1 cellular context compared by ENCODE assay signal in the genomic region with DNA sequence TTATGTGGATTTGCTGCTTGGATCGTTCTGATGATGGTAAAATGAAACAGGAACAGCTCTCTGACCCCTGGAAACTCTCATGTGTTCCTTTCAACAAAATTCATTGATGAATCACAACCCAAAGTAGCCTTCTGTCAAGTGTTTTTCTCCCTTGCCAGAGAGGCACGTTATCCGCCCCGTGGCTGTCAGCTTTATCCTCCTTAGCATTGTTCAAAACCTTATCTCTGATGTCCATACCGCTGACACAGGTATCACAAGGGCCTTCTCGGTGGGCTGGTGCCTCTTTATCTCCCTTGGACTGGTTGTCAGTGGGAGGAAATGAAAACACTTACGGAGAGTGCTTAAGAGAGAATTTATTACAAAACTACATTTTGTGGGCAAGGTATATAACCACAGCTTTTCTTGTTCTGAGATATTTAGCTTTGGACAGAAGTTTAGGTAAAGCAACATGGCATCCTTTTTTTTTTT.
A peak's percentile ranks its signal among the peaks of the same experiment; 100 is the strongest.
TF ChIP-seq lines count a peak whose summit lies in the region.

No MANE protein-coding gene starts in this region.

TF ChIP-seq in K562, 482 proteins besides CTCF, POLR2A, EP300 and RAD21 (continued from another document and continues in another):
- TF ChIP-seq IRF9 (tag; IDR thresholded peaks at IDR 0.05): no peak
- no peak for TF ChIP-seq ZNF347 (CRISPR knock-in tag; IDR thresholded peaks at IDR 0.05; ENCODE audit: low read depth)
- no peak for TF ChIP-seq RBFOX2 (IDR thresholded peaks at IDR 0.05; ENCODE audit: low read depth, low read length)
- TF ChIP-seq NONO (IDR thresholded peaks at IDR 0.05; ENCODE audit: low read depth in 2 of 2, low read length in 1 of 2): no peak
- no peak; the same call in 1 of the 2 replicates for TF ChIP-seq MYBL2 (IDR thresholded peaks at IDR 0.05; ENCODE audit: low read depth)
- TF ChIP-seq MYBL2 (CRISPR knock-in tag; IDR thresholded peaks at IDR 0.05; ENCODE audit: borderline replicate concordance): no peak
- 0 out of 2 replicates have a peak, but pooled peaks have one; percentile 21 for TF ChIP-seq C11orf30 (IDR thresholded peaks at IDR 0.05; ENCODE audit: low read depth)
- TF ChIP-seq ZBTB12 (CRISPR knock-in tag; IDR thresholded peaks at IDR 0.05): peak; percentile 59
- peak; percentile 36; the same call in 1 of the 2 replicates for TF ChIP-seq NFE2 (IDR thresholded peaks at IDR 0.05; ENCODE audit: low read depth)
- TF ChIP-seq, protein P1, sequence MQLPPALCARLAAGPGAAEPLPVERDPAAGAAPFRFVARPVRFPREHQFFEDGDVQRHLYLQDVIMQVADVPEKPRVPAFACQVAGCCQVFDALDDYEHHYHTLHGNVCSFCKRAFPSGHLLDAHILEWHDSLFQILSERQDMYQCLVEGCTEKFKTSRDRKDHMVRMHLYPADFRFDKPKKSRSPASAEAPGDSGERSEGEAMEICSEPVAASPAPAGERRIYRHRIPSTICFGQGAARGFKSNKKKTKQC (CRISPR knock-in tag; IDR thresholded peaks at IDR 0.05): no peak
- no peak for TF ChIP-seq SAP30 (IDR thresholded peaks at IDR 0.05; ENCODE audit: borderline replicate concordance, insufficient read depth, low read depth, low read length, poor library complexity, severe bottlenecking)
- TF ChIP-seq POLR2AphosphoS5 (IDR thresholded peaks at IDR 0.05; ENCODE audit: control insufficient read depth, insufficient read depth, low read depth, low read length): peak; percentile 96
- no peak for TF ChIP-seq ZNF324 (CRISPR knock-in tag; IDR thresholded peaks at IDR 0.05)
- TF ChIP-seq STAT5B (CRISPR knock-in tag; IDR thresholded peaks at IDR 0.05): no peak
- TF ChIP-seq ZEB2 (IDR thresholded peaks at IDR 0.05): peak; percentile 97
- TF ChIP-seq ERF (CRISPR knock-in tag; IDR thresholded peaks at IDR 0.05): no peak
- TF ChIP-seq HIVEP1 (CRISPR knock-in tag; IDR thresholded peaks at IDR 0.05): no peak
- no peak for TF ChIP-seq ZHX1 (conservative IDR thresholded peaks at IDR 0.05; ENCODE audit: low read length)
- TF ChIP-seq ZZZ3 (IDR thresholded peaks at IDR 0.05): no peak
- TF ChIP-seq ZNF561 (CRISPR knock-in tag; conservative IDR thresholded peaks at IDR 0.05): no peak
- TF ChIP-seq ZNF12 (CRISPR knock-in tag; IDR thresholded peaks at IDR 0.05): no peak
- TF ChIP-seq MCM5 (IDR thresholded peaks at IDR 0.05; ENCODE audit: low read depth): no peak
- TF ChIP-seq GTF2E2 (tag; IDR thresholded peaks at IDR 0.05): no peak
- TF ChIP-seq LARP7 (IDR thresholded peaks at IDR 0.05): no peak
- peak in 1 of 2 experiments; percentile 43; a peak in 2 of 4 replicates for TF ChIP-seq FOXA3 (CRISPR knock-in tag; conservative IDR thresholded peaks at IDR 0.05 in 1 of 2, IDR thresholded peaks at IDR 0.05 in 1 of 2)
- TF ChIP-seq FOSL1 (tag; conservative IDR thresholded peaks at IDR 0.05): peak; percentile 88
- no peak for TF ChIP-seq MCM2 (IDR thresholded peaks at IDR 0.05; ENCODE audit: low read depth)
- TF ChIP-seq ZNF717 (CRISPR knock-in tag; IDR thresholded peaks at IDR 0.05): no peak
- no peak; the same call in 1 of the 2 replicates for TF ChIP-seq KAT7 (CRISPR knock-in tag; IDR thresholded peaks at IDR 0.05; ENCODE audit: borderline replicate concordance)
- no peak for TF ChIP-seq NR1H2 (CRISPR knock-in tag; IDR thresholded peaks at IDR 0.05)
- no peak for TF ChIP-seq ZNF655 (CRISPR knock-in tag; IDR thresholded peaks at IDR 0.05)
- TF ChIP-seq E2F5 (CRISPR knock-in tag; IDR thresholded peaks at IDR 0.05): no peak
- TF ChIP-seq ZBTB8A (IDR thresholded peaks at IDR 0.05; ENCODE audit: partially characterized antibody): no peak
- TF ChIP-seq DIDO1 (tag; IDR thresholded peaks at IDR 0.05; ENCODE audit: low read depth): no peak
- TF ChIP-seq CREB3 (tag; conservative IDR thresholded peaks at IDR 0.05; ENCODE audit: low read depth): 0 out of 2 replicates have a peak, but pooled peaks have one; percentile 35
- TF ChIP-seq, protein P2, sequence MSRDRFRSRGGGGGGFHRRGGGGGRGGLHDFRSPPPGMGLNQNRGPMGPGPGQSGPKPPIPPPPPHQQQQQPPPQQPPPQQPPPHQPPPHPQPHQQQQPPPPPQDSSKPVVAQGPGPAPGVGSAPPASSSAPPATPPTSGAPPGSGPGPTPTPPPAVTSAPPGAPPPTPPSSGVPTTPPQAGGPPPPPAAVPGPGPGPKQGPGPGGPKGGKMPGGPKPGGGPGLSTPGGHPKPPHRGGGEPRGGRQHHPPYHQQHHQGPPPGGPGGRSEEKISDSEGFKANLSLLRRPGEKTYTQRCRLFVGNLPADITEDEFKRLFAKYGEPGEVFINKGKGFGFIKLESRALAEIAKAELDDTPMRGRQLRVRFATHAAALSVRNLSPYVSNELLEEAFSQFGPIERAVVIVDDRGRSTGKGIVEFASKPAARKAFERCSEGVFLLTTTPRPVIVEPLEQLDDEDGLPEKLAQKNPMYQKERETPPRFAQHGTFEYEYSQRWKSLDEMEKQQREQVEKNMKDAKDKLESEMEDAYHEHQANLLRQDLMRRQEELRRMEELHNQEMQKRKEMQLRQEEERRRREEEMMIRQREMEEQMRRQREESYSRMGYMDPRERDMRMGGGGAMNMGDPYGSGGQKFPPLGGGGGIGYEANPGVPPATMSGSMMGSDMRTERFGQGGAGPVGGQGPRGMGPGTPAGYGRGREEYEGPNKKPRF (IDR thresholded peaks at IDR 0.05; ENCODE audit: low read depth, low read length): no peak
- TF ChIP-seq ZNF277 (CRISPR knock-in tag; IDR thresholded peaks at IDR 0.05; ENCODE audit: borderline replicate concordance): no peak
- TF ChIP-seq, protein P3, sequence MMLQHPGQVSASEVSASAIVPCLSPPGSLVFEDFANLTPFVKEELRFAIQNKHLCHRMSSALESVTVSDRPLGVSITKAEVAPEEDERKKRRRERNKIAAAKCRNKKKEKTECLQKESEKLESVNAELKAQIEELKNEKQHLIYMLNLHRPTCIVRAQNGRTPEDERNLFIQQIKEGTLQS (IDR thresholded peaks at IDR 0.05): peak; percentile 59; the same call in 1 of the 2 replicates
- TF ChIP-seq, protein P3 (CRISPR knock-in tag; conservative IDR thresholded peaks at IDR 0.05): no peak
- TF ChIP-seq GATAD2A (IDR thresholded peaks at IDR 0.05): peak; percentile 87; the same call in 1 of the 2 replicates
- TF ChIP-seq MYNN (IDR thresholded peaks at IDR 0.05): peak; percentile 39; the same call in 1 of the 2 replicates
- no peak for TF ChIP-seq MYNN (CRISPR knock-in tag; IDR thresholded peaks at IDR 0.05)
- TF ChIP-seq FOXM1 (IDR thresholded peaks at IDR 0.05; ENCODE audit: low read depth): peak; percentile 94
- no peak for TF ChIP-seq FOXM1 (CRISPR knock-in tag; IDR thresholded peaks at IDR 0.05; ENCODE audit: low read depth)
- peak; percentile 95 for TF ChIP-seq HDAC2 (IDR thresholded peaks at IDR 0.05)
- no peak for TF ChIP-seq CHD1 (IDR thresholded peaks at IDR 0.05; ENCODE audit: low read length)
- no peak for TF ChIP-seq CEBPB (tag; IDR thresholded peaks at IDR 0.05)
- peak; percentile 96 for TF ChIP-seq KLF16 (IDR thresholded peaks at IDR 0.05)
